ENCODE assay signal across 1 cellular context in genomic region chr16:70523013-70523620, GRCh38.
TF ChIP-seq lines count a peak whose summit lies in the region.

Gene COG4, minus strand, starts transcription at chr16:70523554. Its CDS starts 11 bp downstream, at chr16:70523543.

TF ChIP-seq in HEK293, 187 proteins besides CTCF, POLR2A, EP300 and RAD21 (continued from another document):
- TF ChIP-seq ZNF639 (tag by site-specific recombination; IDR thresholded peaks at IDR 0.05) (no peak; the same call in 1 of the 2 replicates), EGR2 (tag by site-specific recombination; IDR thresholded peaks at IDR 0.05; ENCODE audit: low read depth) (peak; percentile 36; the same call in 1 of the 2 replicates), ZBTB10 (tag by site-specific recombination; IDR thresholded peaks at IDR 0.05) (peak; percentile 82), KLF1 (tag by site-specific recombination; IDR thresholded peaks at IDR 0.05) (no peak), INSM2 (tag by site-specific recombination; IDR thresholded peaks at IDR 0.05) (no peak), REST (tag by site-specific recombination; IDR thresholded peaks at IDR 0.05) (no peak; the same call in 1 of the 2 replicates), SCRT1 (tag by site-specific recombination; IDR thresholded peaks at IDR 0.05; ENCODE audit: borderline replicate concordance) (no peak), ZNF571 (tag by site-specific recombination; IDR thresholded peaks at IDR 0.05) (no peak), ZNF549 (tag by site-specific recombination; IDR thresholded peaks at IDR 0.05) (no peak), ZNF16 (tag by site-specific recombination; IDR thresholded peaks at IDR 0.05; ENCODE audit: low read depth) (no peak), ZNF391 (tag by site-specific recombination; IDR thresholded peaks at IDR 0.05; ENCODE audit: borderline replicate concordance, low read depth) (no peak)
TF ChIP-seq in HEK293: peak in this region for 17.
